1 cellular context compared by ENCODE assay signal in genomic region chr2:201985740-201986735, GRCh38.
TF ChIP-seq lines count a peak whose summit lies in the region.

No MANE protein-coding gene starts in this region.

TF ChIP-seq in H1, 55 proteins besides CTCF, POLR2A, EP300 and RAD21:
- no peak for TF ChIP-seq SUZ12 (IDR thresholded peaks at IDR 0.05; ENCODE audit: low read length)
TF ChIP-seq in H1: peak in this region for 0.
